ENCODE assay signal across 10 cellular contexts in genomic region chr14:21100931-21101330, GRCh38. TPM values are rescaled to one million over a fixed set of nuclear protein-coding genes. Genes with fewer than 3 reads are reported as not detected.
DNase-seq lines count a peak whose midpoint lies in the region; ATAC-seq and TF ChIP-seq lines count a peak whose summit lies in the region.
"Had no signal": no experiment of that assay in that cellular context is flagged by ENCODE, and none has a peak within 500 bp of the region (broad histone marks: within the 10 kb centered on the region; RNA-seq: fewer than 3 reads in every experiment).

TSS of gene TMEM253 (plus strand) at chr14:21101066. CDS start at chr14:21101344, 278 bp downstream.

- H3K27me3 Mint-ChIP-seq in activated naive CD4-positive, alpha-beta T cell treated with anti-CD3 and anti-CD28 coated beads, Interleukin-2, amount 10 ng/mL, durations not matched to agents 7 days and 5 days, result peaks cover 50% of the 10 kb centered on the region
- H3K27me3 Mint-ChIP-seq in immature natural killer cell (ENCODE audit: low read depth in 3 of 3), result peaks cover 3 to 9% (median 5%) of the 10 kb centered on the region in 3 donors

- peaks cover 42% of the 10 kb centered on the region for H3K4me1 Mint-ChIP-seq in activated naive CD4-positive, alpha-beta T cell treated with anti-CD3 and anti-CD28 coated beads, Interleukin-2, amount 10 ng/mL, durations not matched to agents 7 days and 5 days
- H3K4me1 Mint-ChIP-seq in immature natural killer cell, result peaks cover 32 to 34% of the 10 kb centered on the region in 2 donors

- TF ChIP-seq CTCF in WERI-Rb-1 (IDR thresholded peaks at IDR 0.05; ENCODE audit: low read depth, low read length) (no peak), tibial artery (IDR thresholded peaks at IDR 0.05) (no peak)

- H3K36me3 Mint-ChIP-seq in activated naive CD4-positive, alpha-beta T cell treated with anti-CD3 and anti-CD28 coated beads, Interleukin-2, amount 10 ng/mL, durations not matched to agents 7 days and 5 days, result no peaks in the 10 kb centered on the region
- H3K36me3 Mint-ChIP-seq in immature natural killer cell, result no peaks in the 10 kb centered on the region

- DNase-seq in activated naive CD4-positive, alpha-beta T cell treated with anti-CD3 and anti-CD28 coated beads, Interleukin-2, amount 10 ng/mL, durations not matched to agents 7 days and 5 days, result no peak
- no peak for DNase-seq in activated naive CD4-positive, alpha-beta T cell (lab: John Stamatoyannopoulos, UW)
- DNase-seq in WERI-Rb-1 (no peak), immature natural killer cell (no peak), tibial artery (no peak), DMS53 treated with DMSO at 0.1 percent for 48 hours (lab: John Stamatoyannopoulos, UW; ENCODE audit: unreplicated experiment) (no peak), NCI-H2171 (lab: John Stamatoyannopoulos, UW) (no peak)
- DNase-seq: amniotic stem cell, NCI-H226 had no signal

- H3K4me3 ChIP-seq in WERI-Rb-1 (ENCODE audit: low read depth, low read length) (no peak within 1 kb of the TSS), tibial artery (no peak within 1 kb of the TSS)

- CTCF ChIA-PET in activated naive CD4-positive, alpha-beta T cell treated with anti-CD3 and anti-CD28 coated beads, Interleukin-2, amount 10 ng/mL, durations not matched to agents 7 days and 5 days (lab: Charles Lee), result interaction anchor here (6.8 to 13.9 kb wide), 3 partner anchors 6 to 86 kb away, joined by 72 to 208 read pairs (median 167); no protein-coding TSS in a partner anchor

- H3K36me3 ChIP-seq in WERI-Rb-1 (no peaks in the 10 kb centered on the region), tibial artery (no peaks in the 10 kb centered on the region)

- peaks cover 0 to 48% (median 43%) of the 10 kb centered on the region in 4 donors for H3K4me1 ChIP-seq in tibial artery

- H3K9me3 ChIP-seq in WERI-Rb-1 (ENCODE audit: severe bottlenecking), result no peaks in the 10 kb centered on the region
- no peaks in the 10 kb centered on the region for H3K9me3 ChIP-seq in tibial artery

- no peak for ATAC-seq in GM21528 (IDR thresholded peaks at IDR 0.05; ENCODE audit: low FRiP score, unreplicated experiment)

- no peak within 1 kb of the TSS for H3K27ac Mint-ChIP-seq in activated naive CD4-positive, alpha-beta T cell treated with anti-CD3 and anti-CD28 coated beads, Interleukin-2, amount 10 ng/mL, durations not matched to agents 7 days and 5 days
- peak within 1 kb of the TSS in 1 of 6 donors; percentile 49 for H3K27ac Mint-ChIP-seq in immature natural killer cell

- H3K27me3 ChIP-seq in WERI-Rb-1 (ENCODE audit: insufficient read depth, low read depth, severe bottlenecking), result no peaks in the 10 kb centered on the region
- H3K27me3 ChIP-seq in tibial artery, result no peaks in the 10 kb centered on the region

- H3K27ac ChIP-seq in WERI-Rb-1 (peak within 1 kb of the TSS; percentile 94), tibial artery (peak within 1 kb of the TSS; percentile 92 to 96)

- H3K9me3 Mint-ChIP-seq in activated naive CD4-positive, alpha-beta T cell treated with anti-CD3 and anti-CD28 coated beads, Interleukin-2, amount 10 ng/mL, durations not matched to agents 7 days and 5 days, result no peaks in the 10 kb centered on the region
- no peaks in the 10 kb centered on the region for H3K9me3 Mint-ChIP-seq in immature natural killer cell

- H3K4me3 Mint-ChIP-seq in activated naive CD4-positive, alpha-beta T cell treated with anti-CD3 and anti-CD28 coated beads, Interleukin-2, amount 10 ng/mL, durations not matched to agents 7 days and 5 days, result peak within 1 kb of the TSS; percentile 77
- H3K4me3 Mint-ChIP-seq in immature natural killer cell, result peak within 1 kb of the TSS; percentile 8 to 89 (median 84)

- intact Hi-C loops in tibial artery (cut with DNase I; ENCODE audit: low total_unique reads), result loop anchor here (5.0 kb wide), 2 partner anchors 79 to 419 kb away; partner anchors contain the start of gene RNASE4

RNA-seq across cellular contexts. Expression of gene TMEM253, which starts in this region (rescaled TPM):
- not detected for polyA plus RNA-seq in immature natural killer cell
